In genomic region chr10:83252169-83252568, GRCh38 we compare ENCODE assay signal across 28 cellular contexts.
"Had no signal": no experiment of that assay in that cellular context is flagged by ENCODE, and none has a peak within 500 bp of the region (broad histone marks: within the 10 kb centered on the region; RNA-seq: fewer than 3 reads in every experiment).

No MANE protein-coding gene starts in this region.

- H3K4me3 ChIP-seq: colonic mucosa, coronary artery, dorsolateral prefrontal cortex, esophagus muscularis mucosa, esophagus squamous epithelium, gastrocnemius medialis, gastroesophageal sphincter, heart left ventricle, heart right ventricle had no signal

- H3K36me3 ChIP-seq: colonic mucosa, esophagus muscularis mucosa, esophagus squamous epithelium, gastrocnemius medialis, gastroesophageal sphincter, heart left ventricle, heart right ventricle had no signal

- H3K27ac ChIP-seq: colonic mucosa, coronary artery, dorsolateral prefrontal cortex, epithelial cell of prostate, esophagus muscularis mucosa, esophagus squamous epithelium, foreskin keratinocyte, gastrocnemius medialis, gastroesophageal sphincter, heart left ventricle, heart right ventricle had no signal

- FAIRE-seq: colon, endometrium, endothelial cell of umbilical vein, frontal cortex had no signal

- H3K4me1 ChIP-seq: colonic mucosa, esophagus muscularis mucosa, esophagus squamous epithelium, foreskin keratinocyte, gastrocnemius medialis, gastroesophageal sphincter, heart left ventricle, heart right ventricle had no signal

- H3K27me3 ChIP-seq: colonic mucosa, dorsolateral prefrontal cortex, esophagus muscularis mucosa, esophagus squamous epithelium, gastrocnemius medialis, gastroesophageal sphincter, heart left ventricle, heart right ventricle had no signal

- H3K9me3 ChIP-seq: colonic mucosa, gastrocnemius medialis had no signal

- ATAC-seq: effector memory CD8-positive, alpha-beta T cell; esophagus mucosa; foreskin keratinocyte; gastrocnemius medialis; gastroesophageal sphincter; heart left ventricle; heart right ventricle had no signal

- DNase-seq: colonic mucosa; cortex of kidney; dermis blood vessel endothelial cell; dorsolateral prefrontal cortex; effector CD4-positive, alpha-beta T cell; effector CD8-positive, alpha-beta T cell; effector memory CD4-positive, alpha-beta T cell; effector memory CD8-positive, alpha-beta T cell; endodermal cell; erythroblast; esophagus squamous epithelium; foreskin fibroblast; foreskin keratinocyte; foreskin melanocyte; gastrocnemius medialis; glutamatergic neuron; head of caudate nucleus; heart left ventricle; heart right ventricle had no signal
